18 cellular contexts compared by ENCODE assay signal in genomic region chr15:25641762-25642161, GRCh38.
DNase-seq lines count a peak whose midpoint lies in the region; ATAC-seq and TF ChIP-seq lines count a peak whose summit lies in the region.
"Had no signal": no experiment of that assay in that cellular context is flagged by ENCODE, and none has a peak within 500 bp of the region (broad histone marks: within the 10 kb centered on the region; RNA-seq: fewer than 3 reads in every experiment).

No MANE protein-coding gene starts in this region.

- H3K36me3 ChIP-seq in mesenchymal stem cell (ENCODE audit: control insufficient read depth in 1 of 2, insufficient read depth in 2 of 2, low read depth in 1 of 2, low read length in 2 of 2) (no peaks in the 10 kb centered on the region), trophoblast cell (ENCODE audit: control insufficient read depth in 1 of 2, insufficient read depth in 2 of 2, low read length in 2 of 2) (no peaks in the 10 kb centered on the region)
- H3K36me3 ChIP-seq: BLaER1 had no signal

- H3K18ac ChIP-seq in mesenchymal stem cell (ENCODE audit: low read depth in 1 of 2, low read length in 2 of 2) (no peak overlapping the region), trophoblast cell (ENCODE audit: low read length) (no peak overlapping the region)

- TF ChIP-seq CTCF in brain (conservative IDR thresholded peaks at IDR 0.05) = no peak

- peak overlapping the region; percentile 40 for H3K4me2 ChIP-seq in mesenchymal stem cell (ENCODE audit: low read length, poor library complexity, severe bottlenecking)
- H3K4me2 ChIP-seq in trophoblast cell (ENCODE audit: low read length) = no peak overlapping the region
- H3K4me2 ChIP-seq: BLaER1 had no signal

- peak overlapping the region; percentile 16 to 98 (median 60) for H3K27ac Mint-ChIP-seq in brain
- H3K27ac Mint-ChIP-seq: CD8-positive, alpha-beta T cell had no signal

- no peaks in the 10 kb centered on the region for H3K27me3 ChIP-seq in mesenchymal stem cell (ENCODE audit: control insufficient read depth in 1 of 2, insufficient read depth in 1 of 2, low read length in 2 of 2)
- no peaks in the 10 kb centered on the region for H3K27me3 ChIP-seq in trophoblast cell (ENCODE audit: insufficient read depth, low read length)
- H3K27me3 ChIP-seq: BLaER1 had no signal

- H4K12ac ChIP-seq in trophoblast cell (ENCODE audit: low read depth, low read length) = no peak overlapping the region

- H3K4me1 ChIP-seq in mesenchymal stem cell (ENCODE audit: control insufficient read depth, insufficient read depth, low read depth, low read length) = peaks cover 17% of the 10 kb centered on the region
- peaks cover 16% of the 10 kb centered on the region in 2 experiments for H3K4me1 ChIP-seq in trophoblast cell (ENCODE audit: control insufficient read depth in 1 of 2, insufficient read depth in 2 of 2, low read length in 2 of 2)
- H3K4me1 ChIP-seq: BLaER1 had no signal

- no peaks in the 10 kb centered on the region for H3K9me3 ChIP-seq in mesenchymal stem cell (ENCODE audit: control insufficient read depth, low read length)
- H3K9me3 ChIP-seq in trophoblast cell (ENCODE audit: insufficient read depth, low read depth, low read length) = no peaks in the 10 kb centered on the region
- H3K9me3 ChIP-seq: BLaER1 had no signal

- peak overlapping the region in 4 of 5 experiments; percentile 4 to 60 (median 14) for H3K4me3 Mint-ChIP-seq in brain
- H3K4me3 Mint-ChIP-seq: CD8-positive, alpha-beta T cell had no signal

- no peak overlapping the region for H2BK15ac ChIP-seq in mesenchymal stem cell (ENCODE audit: low read depth, poor library complexity, severe bottlenecking)

- 42% methylated on average over 5 of the region's 6 CpGs for WGBS in mesenchymal stem cell
- no CpG with 5 or more reads among the region's 6 CpGs for WGBS in trophoblast cell (ENCODE audit: extremely low coverage, insufficient coverage, insufficient read length)

- no peak overlapping the region for H2BK120ac ChIP-seq in mesenchymal stem cell (ENCODE audit: low read depth, low read length)
- H2BK120ac ChIP-seq in trophoblast cell (ENCODE audit: insufficient read depth, low read length, poor library complexity) = no peak overlapping the region

- peaks cover 0 to 4% (median 0%) of the 10 kb centered on the region in 5 experiments for H3K9me3 Mint-ChIP-seq in brain
- H3K9me3 Mint-ChIP-seq: CD8-positive, alpha-beta T cell had no signal

- no peak overlapping the region for H4K8ac ChIP-seq in mesenchymal stem cell (ENCODE audit: low read length)
- no peak overlapping the region for H4K8ac ChIP-seq in trophoblast cell (ENCODE audit: low read depth, low read length)

- DNase-seq in ACHN (peak; percentile 8), mesenchymal stem cell (no peak), trophoblast cell (peak in 1 of 2 donors; percentile 35), NCI-H69 (lab: John Stamatoyannopoulos, UW) (no peak)
- DNase-seq: CD8-positive, alpha-beta T cell; DMS79; GM23248; NCI-H1092 treated with DMSO at 0.1 percent for 48 hours; NCI-H2081 treated with DMSO at 0.1 percent for 48 hours; NCI-H510A had no signal

- peak overlapping the region; percentile 85 for H3K27ac ChIP-seq in mesenchymal stem cell (ENCODE audit: low read length, poor library complexity, severe bottlenecking)
- H3K27ac ChIP-seq in trophoblast cell (ENCODE audit: low read depth, low read length) = peak overlapping the region; percentile 74
- H3K27ac ChIP-seq: BLaER1, GM23248 had no signal

- H4K91ac ChIP-seq in mesenchymal stem cell (ENCODE audit: low read length) (no peak overlapping the region), trophoblast cell (ENCODE audit: low read depth, low read length) (peak overlapping the region; percentile 91)

- H3K9ac ChIP-seq in mesenchymal stem cell (ENCODE audit: low read length) (no peak overlapping the region), trophoblast cell (ENCODE audit: low read length) (no peak overlapping the region)
- H3K9ac ChIP-seq: BLaER1, GM23248 had no signal

- no peak overlapping the region for H3K23ac ChIP-seq in mesenchymal stem cell (ENCODE audit: low read length in 2 of 2)
- H3K23ac ChIP-seq in trophoblast cell (ENCODE audit: low read length) = no peak overlapping the region

- H3K79me2 ChIP-seq in trophoblast cell (ENCODE audit: control insufficient read depth, insufficient read depth, low read length, poor library complexity) = no peaks in the 10 kb centered on the region

- H2BK5ac ChIP-seq in mesenchymal stem cell (ENCODE audit: low read depth, low read length, poor library complexity, severe bottlenecking) (peak overlapping the region; percentile 26), trophoblast cell (ENCODE audit: low read depth, low read length, poor library complexity) (peak overlapping the region; percentile 8)

- peaks cover 65% of the 10 kb centered on the region for H3K4me1 Mint-ChIP-seq in brain

- H2AFZ ChIP-seq in mesenchymal stem cell (ENCODE audit: low read depth, low read length) (no peak overlapping the region), trophoblast cell (ENCODE audit: insufficient read depth, low read length, poor library complexity) (no peak overlapping the region)
- H2AFZ ChIP-seq: GM23248 had no signal

- H2AK5ac ChIP-seq in mesenchymal stem cell (ENCODE audit: low read length, severe bottlenecking) = no peak overlapping the region
- no peak overlapping the region for H2AK5ac ChIP-seq in trophoblast cell (ENCODE audit: low read length)

- no peaks in the 10 kb centered on the region for H3K27me3 Mint-ChIP-seq in brain

- H3K79me1 ChIP-seq in mesenchymal stem cell (replicated peaks; ENCODE audit: low read length, poor library complexity, severe bottlenecking) = no peaks in the 10 kb centered on the region
- H3K79me1 ChIP-seq in trophoblast cell (ENCODE audit: low read length) = peaks cover 14% of the 10 kb centered on the region

- no peak overlapping the region for H2BK12ac ChIP-seq in mesenchymal stem cell (ENCODE audit: low read length in 2 of 2)
- no peak overlapping the region for H2BK12ac ChIP-seq in trophoblast cell (ENCODE audit: low read length)

- H3K14ac ChIP-seq in mesenchymal stem cell (ENCODE audit: low read length in 2 of 2) = no peak overlapping the region
- H3K14ac ChIP-seq in trophoblast cell (ENCODE audit: low read length) = no peak overlapping the region

- H3K4ac ChIP-seq in mesenchymal stem cell (ENCODE audit: low read depth in 1 of 2, low read length in 2 of 2) (no peak overlapping the region), trophoblast cell (ENCODE audit: low read depth, low read length) (no peak overlapping the region)

- no peak overlapping the region for H3K4me3 ChIP-seq in mesenchymal stem cell (ENCODE audit: insufficient read depth in 1 of 2, low read depth in 1 of 2, low read length in 2 of 2)
- no peak overlapping the region for H3K4me3 ChIP-seq in trophoblast cell (ENCODE audit: low read depth, low read length)
- H3K4me3 ChIP-seq: BLaER1, GM23248 had no signal

- ATAC-seq in GM18858 (IDR thresholded peaks at IDR 0.05; ENCODE audit: unreplicated experiment) (no peak), HG03469 (IDR thresholded peaks at IDR 0.05; ENCODE audit: unreplicated experiment) (no peak), HG03196 (IDR thresholded peaks at IDR 0.05; ENCODE audit: unreplicated experiment) (no peak)
- ATAC-seq: CD8-positive, alpha-beta T cell; HCT116; Panc1; Right ventricle myocardium inferior had no signal

- in situ Hi-C loops in ACHN (cut with HindIII; ENCODE audit: low pct_ligation_motif_present, low pct_unique_long_range_greater_than_20kb, low sequenced_read_pairs) = no loop called here

- H3K36me3 Mint-ChIP-seq in brain = no peaks in the 10 kb centered on the region
- H3K36me3 Mint-ChIP-seq: CD8-positive, alpha-beta T cell had no signal
